In the genomic region with DNA sequence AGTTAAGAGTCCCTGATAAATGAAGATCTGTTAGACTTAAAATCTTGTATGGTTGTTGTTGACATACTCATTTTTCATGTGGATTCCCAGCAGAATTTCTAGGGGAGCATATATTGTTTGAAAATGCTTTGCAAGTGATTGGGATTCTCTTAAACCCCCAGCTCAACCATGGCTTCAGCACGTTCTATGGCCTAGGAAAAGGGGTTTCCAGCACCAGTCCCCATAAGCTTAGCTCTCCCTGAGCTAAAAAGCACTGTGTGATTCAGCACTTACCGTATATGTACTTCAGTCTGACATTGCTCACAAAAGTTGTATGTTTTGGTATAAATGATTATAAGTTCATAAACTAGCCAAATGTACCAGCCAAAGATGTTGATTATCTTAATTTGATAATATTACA, we compare ENCODE assay signal across 17 cellular contexts.
"Had no signal": no experiment of that assay in that cellular context is flagged by ENCODE, and none has a peak within 500 bp of the region (broad histone marks: within the 10 kb centered on the region; RNA-seq: fewer than 3 reads in every experiment).

No MANE protein-coding gene starts in this region.

- H3K4me1 Mint-ChIP-seq: stimulated activated naive B cell treated with anti-CD40 and anti-IgM and Interleukin-4, amounts not matched to agents 10 μg/mL and 1 μg/mL and 100 μg/mL, for 72 hours had no signal

- H3K9me3 Mint-ChIP-seq: dendritic cell treated with granulocyte-macrophage colony-stimulating factor and Interleukin-4, amounts not matched to agents 40 ng/mL and 50 ng/mL, for 4 days; stimulated activated naive B cell treated with anti-CD40 and anti-IgM and Interleukin-4, amounts not matched to agents 10 μg/mL and 1 μg/mL and 100 μg/mL, for 72 hours had no signal

- H3K9me3 ChIP-seq: breast epithelium, right atrium auricular region, tibial nerve, uterus had no signal

- H3K4me3 Mint-ChIP-seq: dendritic cell treated with granulocyte-macrophage colony-stimulating factor and Interleukin-4, amounts not matched to agents 40 ng/mL and 50 ng/mL, for 4 days; stimulated activated naive B cell treated with anti-CD40 and anti-IgM and Interleukin-4, amounts not matched to agents 10 μg/mL and 1 μg/mL and 100 μg/mL, for 72 hours had no signal

- DNase-seq: activated CD4-positive, alpha-beta T cell treated with anti-CD3 and anti-CD28 coated beads, Interleukin-2, amount 50 U/mL, for 4 hours; activated CD4-positive, CD25-positive, alpha-beta regulatory T cell; activated CD8-positive, alpha-beta memory T cell treated with anti-CD3 and anti-CD28 coated beads, Interleukin-2, amount 50 U/mL, for 4 hours; aorta; head of caudate nucleus; mesendoderm; stimulated activated CD4-positive, alpha-beta T cell treated with anti-CD3 and anti-CD28 coated beads, Interleukin-2, amount 100 ng/mL, for 48 hours; stimulated activated naive B cell treated with anti-CD40 and anti-IgM and Interleukin-4, amounts not matched to agents 10 μg/mL and 1 μg/mL and 100 μg/mL, for 72 hours; substantia nigra; uterus had no signal

- H3K4me3 ChIP-seq: breast epithelium, right atrium auricular region, SK-N-MC, tibial nerve, uterus had no signal

- H3K27ac Mint-ChIP-seq: dendritic cell treated with granulocyte-macrophage colony-stimulating factor and Interleukin-4, amounts not matched to agents 40 ng/mL and 50 ng/mL, for 4 days; progenitor cell of endocrine pancreas; stimulated activated naive B cell treated with anti-CD40 and anti-IgM and Interleukin-4, amounts not matched to agents 10 μg/mL and 1 μg/mL and 100 μg/mL, for 72 hours had no signal

- H3K36me3 ChIP-seq: breast epithelium, right atrium auricular region, uterus had no signal

- H3K27me3 ChIP-seq: breast epithelium, right atrium auricular region, tibial nerve, uterus had no signal

- H3K27me3 Mint-ChIP-seq: dendritic cell treated with granulocyte-macrophage colony-stimulating factor and Interleukin-4, amounts not matched to agents 40 ng/mL and 50 ng/mL, for 4 days; progenitor cell of endocrine pancreas; stimulated activated naive B cell treated with anti-CD40 and anti-IgM and Interleukin-4, amounts not matched to agents 10 μg/mL and 1 μg/mL and 100 μg/mL, for 72 hours had no signal

- H3K27ac ChIP-seq: breast epithelium, epithelial cell of prostate, right atrium auricular region, SK-N-MC, tibial nerve, uterus had no signal

- H3K4me1 ChIP-seq: breast epithelium, right atrium auricular region, tibial nerve, uterus had no signal

- ATAC-seq: stimulated activated naive B cell treated with anti-CD40 and anti-IgM and Interleukin-4, amounts not matched to agents 10 μg/mL and 1 μg/mL and 100 μg/mL, for 72 hours had no signal
